In genomic region chr1:233627823-233628222, GRCh38 we compare ENCODE assay signal across 16 cellular contexts. TPM values are rescaled to one million over a fixed set of nuclear protein-coding genes. Genes with fewer than 3 reads are reported as not detected.
A peak's percentile ranks its signal among the peaks of the same experiment; 100 is the strongest.
DNase-seq lines count a peak whose midpoint lies in the region; ATAC-seq and TF ChIP-seq lines count a peak whose summit lies in the region.
"Had no signal": no experiment of that assay in that cellular context is flagged by ENCODE, and none has a peak within 500 bp of the region (broad histone marks: within the 10 kb centered on the region; RNA-seq: fewer than 3 reads in every experiment).

No MANE protein-coding gene starts in this region.

- H3F3A ChIP-seq in PC-9 (ENCODE audit: insufficient read depth, low read depth) (peaks cover 4% of the 10 kb centered on the region; the same call in 1 of the 2 replicates), smooth muscle cell (ENCODE audit: low read depth) (no peaks in the 10 kb centered on the region)

- H3K27me3 Mint-ChIP-seq in activated naive CD4-positive, alpha-beta T cell treated with anti-CD3 and anti-CD28 coated beads, Interleukin-2, amount 10 ng/mL, durations not matched to agents 7 days and 5 days = peaks cover 7% of the 10 kb centered on the region

- CTCF ChIA-PET in activated naive CD4-positive, alpha-beta T cell treated with anti-CD3 and anti-CD28 coated beads, Interleukin-2, amount 10 ng/mL, durations not matched to agents 7 days and 5 days (lab: Charles Lee) = no interaction called here
- CTCF ChIA-PET in PC-9 (lab: Charles Lee) = no interaction called here

- 81% methylated on average over 4 of the region's 4 CpGs for WGBS in smooth muscle cell (ENCODE audit: low lambda C conversion rate)

- H3K27ac ChIP-seq in PC-9 = no peak overlapping the region
- peak overlapping the region; percentile 82 for H3K27ac ChIP-seq in smooth muscle cell (ENCODE audit: low read depth)
- H3K27ac ChIP-seq: gastroesophageal sphincter, SK-N-MC, spleen, thyroid gland had no signal

- H3K4me1 ChIP-seq in PC-9 (replicated peaks; ENCODE audit: insufficient read depth) = no peaks in the 10 kb centered on the region; the same call in 1 of the 2 replicates
- no peaks in the 10 kb centered on the region for H3K4me1 ChIP-seq in smooth muscle cell (ENCODE audit: low read depth)
- H3K4me1 ChIP-seq: gastroesophageal sphincter, spleen, thyroid gland had no signal

- no peak overlapping the region for H2AFZ ChIP-seq in PC-9
- H2AFZ ChIP-seq in smooth muscle cell (ENCODE audit: low read depth) = no peak overlapping the region

- BruUV-seq in PC-9 (replicated peaks; lab: Mats Ljungman, UMichigan) = no TSS peak

- no peaks in the 10 kb centered on the region for H3K27me3 ChIP-seq in PC-9 (ENCODE audit: insufficient read depth, low read depth)
- no peaks in the 10 kb centered on the region for H3K27me3 ChIP-seq in smooth muscle cell (ENCODE audit: low read depth)
- H3K27me3 ChIP-seq: gastroesophageal sphincter, thyroid gland had no signal

- no peak overlapping the region for H3K4me3 ChIP-seq in PC-9
- H3K4me3 ChIP-seq in smooth muscle cell = no peak overlapping the region
- H3K4me3 ChIP-seq: gastroesophageal sphincter, MG63, SK-N-MC, spleen, thyroid gland had no signal

- H3K9me3 ChIP-seq in PC-9 (ENCODE audit: insufficient read depth, low read depth) (no peaks in the 10 kb centered on the region), smooth muscle cell (replicated peaks; ENCODE audit: low read depth) (no peaks in the 10 kb centered on the region)
- H3K9me3 ChIP-seq: gastroesophageal sphincter, MG63, spleen, thyroid gland had no signal

- peaks cover 37% of the 10 kb centered on the region for H3K36me3 ChIP-seq in PC-9 (ENCODE audit: low read depth)
- no peaks in the 10 kb centered on the region for H3K36me3 ChIP-seq in smooth muscle cell (ENCODE audit: low read depth)
- H3K36me3 ChIP-seq: gastroesophageal sphincter, MG63, spleen, thyroid gland had no signal

- H3K79me2 ChIP-seq in PC-9 (ENCODE audit: low read depth) (peaks cover 93% of the 10 kb centered on the region), smooth muscle cell (ENCODE audit: low read depth) (peaks cover 20% of the 10 kb centered on the region)

- no peaks in the 10 kb centered on the region for H3K4me1 Mint-ChIP-seq in activated naive CD4-positive, alpha-beta T cell treated with anti-CD3 and anti-CD28 coated beads, Interleukin-2, amount 10 ng/mL, durations not matched to agents 7 days and 5 days

- intact Hi-C loops in PC-9 (cut with micrococcal nuclease; ENCODE audit: unreplicated experiment) = no loop called here

- peak; percentile 40 to 92 for ATAC-seq in activated naive CD4-positive, alpha-beta T cell treated with anti-CD3 and anti-CD28 coated beads, Interleukin-2, amount 50 U/mL, for 72 hours
- ATAC-seq in HG02678 (IDR thresholded peaks at IDR 0.05; ENCODE audit: unreplicated experiment) (peak; percentile 56), HG02852 (IDR thresholded peaks at IDR 0.05; ENCODE audit: unreplicated experiment) (no peak)
- ATAC-seq: gastroesophageal sphincter had no signal

- H4K20me1 ChIP-seq in PC-9 (ENCODE audit: insufficient read depth) (no peaks in the 10 kb centered on the region; the same call in 1 of the 2 replicates), smooth muscle cell (ENCODE audit: low read depth) (peaks cover 30% of the 10 kb centered on the region)

- H3K9me3 Mint-ChIP-seq in activated naive CD4-positive, alpha-beta T cell treated with anti-CD3 and anti-CD28 coated beads, Interleukin-2, amount 50 U/mL, for 72 hours = no peaks in the 10 kb centered on the region
- no peaks in the 10 kb centered on the region for H3K9me3 Mint-ChIP-seq in activated naive CD4-positive, alpha-beta T cell treated with anti-CD3 and anti-CD28 coated beads, Interleukin-2, amount 10 ng/mL, durations not matched to agents 7 days and 5 days

- no peaks in the 10 kb centered on the region for H3K36me3 Mint-ChIP-seq in activated naive CD4-positive, alpha-beta T cell treated with anti-CD3 and anti-CD28 coated beads, Interleukin-2, amount 50 U/mL, for 72 hours
- H3K36me3 Mint-ChIP-seq in activated naive CD4-positive, alpha-beta T cell treated with anti-CD3 and anti-CD28 coated beads, Interleukin-2, amount 10 ng/mL, durations not matched to agents 7 days and 5 days = no peaks in the 10 kb centered on the region

- no peak for DNase-seq in activated naive CD4-positive, alpha-beta T cell treated with anti-CD3 and anti-CD28 coated beads, Interleukin-2, amount 50 U/mL, for 72 hours (ENCODE audit: low spot score in 2 of 2)
- DNase-seq in activated naive CD4-positive, alpha-beta T cell treated with anti-CD3 and anti-CD28 coated beads, Interleukin-2, amount 10 ng/mL, durations not matched to agents 7 days and 5 days = no peak
- DNase-seq in PC-9 (peak; percentile 28 to 30), smooth muscle cell (lab: John Stamatoyannopoulos, UW; ENCODE audit: unreplicated experiment) (no peak), cerebellar cortex (ENCODE audit: low spot score) (no peak)
- no peak for DNase-seq in activated naive CD4-positive, alpha-beta T cell treated with anti-CD3 and anti-CD28 coated beads, Interleukin-2, amount 50 U/mL, for 16 hours
- DNase-seq: effector CD4-positive, alpha-beta T cell; GDM1; MG63; NCI-H2107; spleen; thyroid gland had no signal

- POLR2A ChIA-PET in PC-9 (lab: Charles Lee; ENCODE audit: unreplicated experiment) = interaction anchor here (0.6 kb wide), 1 partner anchor 17 kb away, joined by 8 read pairs; no protein-coding TSS in a partner anchor

- H3K9ac ChIP-seq in smooth muscle cell (ENCODE audit: low read depth) = no peak overlapping the region

- no peak overlapping the region for H3K27ac Mint-ChIP-seq in activated naive CD4-positive, alpha-beta T cell treated with anti-CD3 and anti-CD28 coated beads, Interleukin-2, amount 50 U/mL, for 72 hours
- H3K27ac Mint-ChIP-seq in activated naive CD4-positive, alpha-beta T cell treated with anti-CD3 and anti-CD28 coated beads, Interleukin-2, amount 10 ng/mL, durations not matched to agents 7 days and 5 days = no peak overlapping the region

- TF ChIP-seq CTCF in PC-9 (conservative IDR thresholded peaks at IDR 0.05) = no peak
- TF ChIP-seq CTCF in smooth muscle cell (IDR thresholded peaks at IDR 0.05; ENCODE audit: borderline replicate concordance, insufficient read depth, poor library complexity, severe bottlenecking) = no peak

- no peak overlapping the region for H3K4me3 Mint-ChIP-seq in activated naive CD4-positive, alpha-beta T cell treated with anti-CD3 and anti-CD28 coated beads, Interleukin-2, amount 10 ng/mL, durations not matched to agents 7 days and 5 days

- no peaks in the 10 kb centered on the region for H3K9me2 ChIP-seq in PC-9 (ENCODE audit: insufficient read depth)

- H3K4me2 ChIP-seq in PC-9 = no peak overlapping the region
- no peak overlapping the region for H3K4me2 ChIP-seq in smooth muscle cell

RNA-seq across cellular contexts. Expression of gene KCNK1, which starts 13.9 kb away (rescaled TPM):
- under 1 TPM in 1 of 2 donors, not detected in 1; 0.78 TPM for total RNA-seq in activated naive CD4-positive, alpha-beta T cell treated with anti-CD3 and anti-CD28 coated beads, Interleukin-2, amount 50 U/mL, for 72 hours
- total RNA-seq in PC-9 (2021) (57.6 and 60.6 TPM in 2 replicates), smooth muscle cell (16.8 and 17.1 TPM in 2 replicates)
- polyA plus RNA-seq in smooth muscle cell = 16.6 and 17.5 TPM in 2 replicates

Comparison
In these comparisons a context has a peak if more than half of its experiments do, and no peak if none do; other contexts are left out.
1. DNase-seq: peak in PC-9 (2 of 2); none in activated naive CD4-positive, alpha-beta T cell treated with anti-CD3 and anti-CD28 coated beads, Interleukin-2, amount 50 U/mL, for 72 hours (0 of 2), activated naive CD4-positive, alpha-beta T cell treated with anti-CD3 and anti-CD28 coated beads, Interleukin-2, amount 10 ng/mL, durations not matched to agents 7 days and 5 days (single experiment), smooth muscle cell (single experiment), cerebellar cortex (single experiment) and activated naive CD4-positive, alpha-beta T cell treated with anti-CD3 and anti-CD28 coated beads, Interleukin-2, amount 50 U/mL, for 16 hours (single experiment).
2. RNA of gene KCNK1, which starts 13.9 kb away (total RNA-seq): 57.6 to 60.6 TPM in PC-9 and 16.8 to 17.1 TPM in smooth muscle cell; 0.78 TPM in activated naive CD4-positive, alpha-beta T cell treated with anti-CD3 and anti-CD28 coated beads, Interleukin-2, amount 50 U/mL, for 72 hours; every median in the first group is over 10 times any median in the second.